1 cellular context compared by ENCODE assay signal in genomic region chr14:54424479-54424901, GRCh38.
TF ChIP-seq lines count a peak whose summit lies in the region.

No MANE protein-coding gene starts in this region.

TF ChIP-seq in HepG2, 621 proteins besides CTCF, POLR2A, EP300 and RAD21 (continued from another document and continues in another):
- TF ChIP-seq, protein P1, sequence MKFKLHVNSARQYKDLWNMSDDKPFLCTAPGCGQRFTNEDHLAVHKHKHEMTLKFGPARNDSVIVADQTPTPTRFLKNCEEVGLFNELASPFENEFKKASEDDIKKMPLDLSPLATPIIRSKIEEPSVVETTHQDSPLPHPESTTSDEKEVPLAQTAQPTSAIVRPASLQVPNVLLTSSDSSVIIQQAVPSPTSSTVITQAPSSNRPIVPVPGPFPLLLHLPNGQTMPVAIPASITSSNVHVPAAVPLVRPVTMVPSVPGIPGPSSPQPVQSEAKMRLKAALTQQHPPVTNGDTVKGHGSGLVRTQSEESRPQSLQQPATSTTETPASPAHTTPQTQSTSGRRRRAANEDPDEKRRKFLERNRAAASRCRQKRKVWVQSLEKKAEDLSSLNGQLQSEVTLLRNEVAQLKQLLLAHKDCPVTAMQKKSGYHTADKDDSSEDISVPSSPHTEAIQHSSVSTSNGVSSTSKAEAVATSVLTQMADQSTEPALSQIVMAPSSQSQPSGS (CRISPR knock-in tag; IDR thresholded peaks at IDR 0.05): 0 out of 2 replicates have a peak, but pooled peaks have one; percentile 33
- TF ChIP-seq, protein P2, sequence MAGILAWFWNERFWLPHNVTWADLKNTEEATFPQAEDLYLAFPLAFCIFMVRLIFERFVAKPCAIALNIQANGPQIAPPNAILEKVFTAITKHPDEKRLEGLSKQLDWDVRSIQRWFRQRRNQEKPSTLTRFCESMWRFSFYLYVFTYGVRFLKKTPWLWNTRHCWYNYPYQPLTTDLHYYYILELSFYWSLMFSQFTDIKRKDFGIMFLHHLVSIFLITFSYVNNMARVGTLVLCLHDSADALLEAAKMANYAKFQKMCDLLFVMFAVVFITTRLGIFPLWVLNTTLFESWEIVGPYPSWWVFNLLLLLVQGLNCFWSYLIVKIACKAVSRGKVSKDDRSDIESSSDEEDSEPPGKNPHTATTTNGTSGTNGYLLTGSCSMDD (CRISPR knock-in tag; IDR thresholded peaks at IDR 0.05): no peak
- TF ChIP-seq ZBTB40 (IDR thresholded peaks at IDR 0.05) (peak; percentile 52; the same call in 1 of the 2 replicates), ZBTB40 (CRISPR knock-in tag; IDR thresholded peaks at IDR 0.05) (peak; percentile 61; the same call in 1 of the 2 replicates), ZNF639 (CRISPR knock-in tag; conservative IDR thresholded peaks at IDR 0.05) (no peak), NCOR1 (IDR thresholded peaks at IDR 0.05; ENCODE audit: borderline replicate concordance, low read length) (peak; percentile 84; the same call in 1 of the 2 replicates), WIZ (CRISPR knock-in tag; IDR thresholded peaks at IDR 0.05) (no peak), AGO1 (IDR thresholded peaks at IDR 0.05; ENCODE audit: low read depth, low read length, poor library complexity, severe bottlenecking) (no peak), ZNF205 (CRISPR knock-in tag; IDR thresholded peaks at IDR 0.05) (0 out of 2 replicates have a peak, but pooled peaks have one; percentile 27), REXO4 (CRISPR knock-in tag; IDR thresholded peaks at IDR 0.05; ENCODE audit: borderline replicate concordance) (no peak), FIP1L1 (IDR thresholded peaks at IDR 0.05; ENCODE audit: borderline replicate concordance, insufficient read depth, low read depth, low read length) (no peak), ZNF543 (CRISPR knock-in tag; IDR thresholded peaks at IDR 0.05) (no peak), MEF2D (CRISPR knock-in tag; IDR thresholded peaks at IDR 0.05) (peak; percentile 77), PTBP1 (IDR thresholded peaks at IDR 0.05; ENCODE audit: low read depth, low read length, poor library complexity, severe bottlenecking) (no peak), KDM5A (IDR thresholded peaks at IDR 0.05; ENCODE audit: borderline replicate concordance, low read length) (no peak), ZNF276 (CRISPR knock-in tag; IDR thresholded peaks at IDR 0.05; ENCODE audit: low read depth) (no peak), DR1 (CRISPR knock-in tag; IDR thresholded peaks at IDR 0.05) (no peak), PAXIP1 (CRISPR knock-in tag; conservative IDR thresholded peaks at IDR 0.05) (peak; percentile 93), POLR2AphosphoS2 (IDR thresholded peaks at IDR 0.05; ENCODE audit: low read depth, low read length) (peak; percentile 69; the same call in 1 of the 2 replicates), SMARCC2 (IDR thresholded peaks at IDR 0.05) (no peak), CC2D1A (CRISPR knock-in tag; IDR thresholded peaks at IDR 0.05) (no peak), JDP2 (CRISPR knock-in tag; IDR thresholded peaks at IDR 0.05; ENCODE audit: borderline replicate concordance) (no peak)
- TF ChIP-seq, protein P3, sequence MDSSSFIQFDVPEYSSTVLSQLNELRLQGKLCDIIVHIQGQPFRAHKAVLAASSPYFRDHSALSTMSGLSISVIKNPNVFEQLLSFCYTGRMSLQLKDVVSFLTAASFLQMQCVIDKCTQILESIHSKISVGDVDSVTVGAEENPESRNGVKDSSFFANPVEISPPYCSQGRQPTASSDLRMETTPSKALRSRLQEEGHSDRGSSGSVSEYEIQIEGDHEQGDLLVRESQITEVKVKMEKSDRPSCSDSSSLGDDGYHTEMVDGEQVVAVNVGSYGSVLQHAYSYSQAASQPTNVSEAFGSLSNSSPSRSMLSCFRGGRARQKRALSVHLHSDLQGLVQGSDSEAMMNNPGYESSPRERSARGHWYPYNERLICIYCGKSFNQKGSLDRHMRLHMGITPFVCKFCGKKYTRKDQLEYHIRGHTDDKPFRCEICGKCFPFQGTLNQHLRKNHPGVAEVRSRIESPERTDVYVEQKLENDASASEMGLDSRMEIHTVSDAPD (CRISPR knock-in tag; IDR thresholded peaks at IDR 0.05): no peak
- TF ChIP-seq, protein P4, sequence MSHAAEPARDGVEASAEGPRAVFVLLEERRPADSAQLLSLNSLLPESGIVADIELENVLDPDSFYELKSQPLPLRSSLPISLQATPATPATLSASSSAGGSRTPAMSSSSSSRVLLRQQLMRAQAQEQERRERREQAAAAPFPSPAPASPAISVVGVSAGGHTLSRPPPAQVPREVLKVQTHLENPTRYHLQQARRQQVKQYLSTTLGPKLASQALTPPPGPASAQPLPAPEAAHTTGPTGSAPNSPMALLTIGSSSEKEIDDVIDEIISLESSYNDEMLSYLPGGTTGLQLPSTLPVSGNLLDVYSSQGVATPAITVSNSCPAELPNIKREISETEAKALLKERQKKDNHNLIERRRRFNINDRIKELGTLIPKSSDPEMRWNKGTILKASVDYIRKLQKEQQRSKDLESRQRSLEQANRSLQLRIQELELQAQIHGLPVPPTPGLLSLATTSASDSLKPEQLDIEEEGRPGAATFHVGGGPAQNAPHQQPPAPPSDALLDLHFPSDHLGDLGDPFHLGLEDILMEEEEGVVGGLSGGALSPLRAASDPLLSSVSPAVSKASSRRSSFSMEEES (CRISPR knock-in tag; IDR thresholded peaks at IDR 0.05): no peak
- TF ChIP-seq, protein P5, sequence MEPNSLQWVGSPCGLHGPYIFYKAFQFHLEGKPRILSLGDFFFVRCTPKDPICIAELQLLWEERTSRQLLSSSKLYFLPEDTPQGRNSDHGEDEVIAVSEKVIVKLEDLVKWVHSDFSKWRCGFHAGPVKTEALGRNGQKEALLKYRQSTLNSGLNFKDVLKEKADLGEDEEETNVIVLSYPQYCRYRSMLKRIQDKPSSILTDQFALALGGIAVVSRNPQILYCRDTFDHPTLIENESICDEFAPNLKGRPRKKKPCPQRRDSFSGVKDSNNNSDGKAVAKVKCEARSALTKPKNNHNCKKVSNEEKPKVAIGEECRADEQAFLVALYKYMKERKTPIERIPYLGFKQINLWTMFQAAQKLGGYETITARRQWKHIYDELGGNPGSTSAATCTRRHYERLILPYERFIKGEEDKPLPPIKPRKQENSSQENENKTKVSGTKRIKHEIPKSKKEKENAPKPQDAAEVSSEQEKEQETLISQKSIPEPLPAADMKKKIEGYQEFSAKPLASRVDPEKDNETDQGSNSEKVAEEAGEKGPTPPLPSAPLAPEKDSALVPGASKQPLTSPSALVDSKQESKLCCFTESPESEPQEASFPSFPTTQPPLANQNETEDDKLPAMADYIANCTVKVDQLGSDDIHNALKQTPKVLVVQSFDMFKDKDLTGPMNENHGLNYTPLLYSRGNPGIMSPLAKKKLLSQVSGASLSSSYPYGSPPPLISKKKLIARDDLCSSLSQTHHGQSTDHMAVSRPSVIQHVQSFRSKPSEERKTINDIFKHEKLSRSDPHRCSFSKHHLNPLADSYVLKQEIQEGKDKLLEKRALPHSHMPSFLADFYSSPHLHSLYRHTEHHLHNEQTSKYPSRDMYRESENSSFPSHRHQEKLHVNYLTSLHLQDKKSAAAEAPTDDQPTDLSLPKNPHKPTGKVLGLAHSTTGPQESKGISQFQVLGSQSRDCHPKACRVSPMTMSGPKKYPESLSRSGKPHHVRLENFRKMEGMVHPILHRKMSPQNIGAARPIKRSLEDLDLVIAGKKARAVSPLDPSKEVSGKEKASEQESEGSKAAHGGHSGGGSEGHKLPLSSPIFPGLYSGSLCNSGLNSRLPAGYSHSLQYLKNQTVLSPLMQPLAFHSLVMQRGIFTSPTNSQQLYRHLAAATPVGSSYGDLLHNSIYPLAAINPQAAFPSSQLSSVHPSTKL (CRISPR knock-in tag; IDR thresholded peaks at IDR 0.05): peak; percentile 91
